18 cellular contexts compared by ENCODE assay signal in genomic region chr15:61759639-61760038, GRCh38.
"Had no signal": no experiment of that assay in that cellular context is flagged by ENCODE, and none has a peak within 500 bp of the region (broad histone marks: within the 10 kb centered on the region; RNA-seq: fewer than 3 reads in every experiment).

No MANE protein-coding gene starts in this region.

- H3K4me3 Mint-ChIP-seq: natural killer cell; neural progenitor cell; stimulated activated memory B cell treated with anti-CD40 and anti-IgM and Interleukin-4, amounts not matched to agents 10 μg/mL and 1 μg/mL and 100 μg/mL, for 72 hours; stimulated activated naive CD8-positive, alpha-beta T cell treated with anti-CD3 and anti-CD28 coated beads, Interleukin-15, Interleukin-2, amounts not matched to agents 100 ng/mL and 50 ng/mL, for 24 hours had no signal

- H3K36me3 Mint-ChIP-seq: natural killer cell; neural progenitor cell; stimulated activated memory B cell treated with anti-CD40 and anti-IgM and Interleukin-4, amounts not matched to agents 10 μg/mL and 1 μg/mL and 100 μg/mL, for 72 hours had no signal

- H3K9me3 ChIP-seq: colonic mucosa, heart right ventricle, pancreas, prostate gland, right lobe of liver, spleen, transverse colon had no signal

- H3K4me3 ChIP-seq: colonic mucosa, heart right ventricle, neural progenitor cell, pancreas, prostate gland, right lobe of liver, spleen, transverse colon had no signal

- ATAC-seq: heart right ventricle; natural killer cell; pancreas; right lobe of liver; stimulated activated memory B cell treated with anti-CD40 and anti-IgM and Interleukin-4, amounts not matched to agents 10 μg/mL and 1 μg/mL and 100 μg/mL, for 72 hours had no signal

- H3K9ac ChIP-seq: neural progenitor cell had no signal

- H3K27ac Mint-ChIP-seq: natural killer cell; neural progenitor cell; stimulated activated memory B cell treated with anti-CD40 and anti-IgM and Interleukin-4, amounts not matched to agents 10 μg/mL and 1 μg/mL and 100 μg/mL, for 72 hours; stimulated activated naive CD8-positive, alpha-beta T cell treated with anti-CD3 and anti-CD28 coated beads, Interleukin-15, Interleukin-2, amounts not matched to agents 100 ng/mL and 50 ng/mL, for 24 hours had no signal

- DNase-seq: colonic mucosa; dermis blood vessel endothelial cell; erythroblast; heart right ventricle; kidney glomerular epithelial cell; natural killer cell; pancreas; retina; right lobe of liver; spleen; stimulated activated CD4-positive, alpha-beta T cell treated with anti-CD3 and anti-CD28 coated beads, Interleukin-15, amount 100 ng/mL, for 24 hours; stimulated activated CD4-positive, alpha-beta T cell treated with anti-CD3 and anti-CD28 coated beads, Interleukin-1b, Interleukin-23, amount 100 ng/mL, for 48 hours; stimulated activated CD4-positive, alpha-beta T cell treated with anti-CD3 and anti-CD28 coated beads, Interleukin-4, amount 100 ng/mL, for 24 hours; transverse colon had no signal

- H3K36me3 ChIP-seq: colonic mucosa, heart right ventricle, neural progenitor cell, pancreas, prostate gland, right lobe of liver, spleen, transverse colon had no signal

- H3K27me3 ChIP-seq: colonic mucosa, neural progenitor cell, pancreas, right lobe of liver, transverse colon had no signal

- H3K27ac ChIP-seq: colonic mucosa, heart right ventricle, neural progenitor cell, pancreas, prostate gland, right lobe of liver, spleen, transverse colon had no signal

- H3K9me3 Mint-ChIP-seq: stimulated activated memory B cell treated with anti-CD40 and anti-IgM and Interleukin-4, amounts not matched to agents 10 μg/mL and 1 μg/mL and 100 μg/mL, for 72 hours; stimulated activated naive CD8-positive, alpha-beta T cell treated with anti-CD3 and anti-CD28 coated beads, Interleukin-15, Interleukin-2, amounts not matched to agents 100 ng/mL and 50 ng/mL, for 24 hours had no signal

- H3K4me2 ChIP-seq: neural progenitor cell had no signal

- H3K4me1 Mint-ChIP-seq: neural progenitor cell; stimulated activated memory B cell treated with anti-CD40 and anti-IgM and Interleukin-4, amounts not matched to agents 10 μg/mL and 1 μg/mL and 100 μg/mL, for 72 hours had no signal

- H2AFZ ChIP-seq: neural progenitor cell had no signal

- H3K4me1 ChIP-seq: colonic mucosa, pancreas, prostate gland, right lobe of liver, spleen, transverse colon had no signal
